16 cellular contexts compared by ENCODE assay signal in the genomic region with DNA sequence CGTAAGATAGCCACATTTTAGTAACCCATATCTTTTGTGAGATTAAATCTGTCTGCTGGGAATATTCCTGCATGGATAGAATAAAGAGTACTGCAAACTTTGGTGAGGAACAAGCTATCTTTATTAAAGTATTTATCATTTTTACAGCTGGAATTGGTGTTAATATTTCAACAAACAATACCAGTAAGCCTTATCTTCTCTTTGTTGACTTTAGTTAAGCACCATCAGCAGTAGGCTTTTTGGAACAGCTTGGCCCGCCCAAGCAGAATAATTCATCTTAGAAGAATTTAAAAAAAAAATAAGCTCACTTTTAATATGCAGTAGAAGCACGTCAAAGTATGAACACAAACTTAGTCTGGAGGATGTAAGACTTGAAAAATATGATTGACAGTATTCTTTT.
"Had no signal": no experiment of that assay in that cellular context is flagged by ENCODE, and none has a peak within 500 bp of the region (broad histone marks: within the 10 kb centered on the region; RNA-seq: fewer than 3 reads in every experiment).

No MANE protein-coding gene starts in this region.

- DNase-seq: activated CD4-positive, alpha-beta memory T cell treated with anti-CD3 and anti-CD28 coated beads for 36 hours; activated CD4-positive, alpha-beta T cell treated with anti-CD3 and anti-CD28 coated beads for 4 hours; amygdala; cerebellar nuclear complex; effector CD4-positive, alpha-beta T cell; left cardiac atrium; lower lobe of right lung; occipital lobe; stimulated activated CD4-positive, alpha-beta T cell treated with anti-CD3 and anti-CD28 coated beads, Interleukin-2, amount 100 ng/mL, for 24 hours; stimulated activated naive CD8-positive, alpha-beta T cell treated with anti-CD3 and anti-CD28 coated beads, Interleukin-15, Interleukin-2, amounts not matched to agents 100 U/mL and 50 U/mL, for 24 hours; T-cell; transverse colon had no signal

- H3K4me3 ChIP-seq: breast epithelium, hepatocyte, lower lobe of right lung, right atrium auricular region, suprapubic skin, transverse colon had no signal
